8 cellular contexts compared by ENCODE assay signal in genomic region chrX:153669174-153669890, GRCh38.
DNase-seq lines count a peak whose midpoint lies in the region; ATAC-seq and TF ChIP-seq lines count a peak whose summit lies in the region.

No MANE protein-coding gene starts in this region.

- no peaks in the 10 kb centered on the region for H3K36me3 ChIP-seq in KMS-11 (ENCODE audit: insufficient read depth)

- no peak overlapping the region for H3K4me2 ChIP-seq in KMS-11

- H3K4me1 ChIP-seq in KMS-11 (ENCODE audit: low read depth, poor library complexity, severe bottlenecking) = no peaks in the 10 kb centered on the region

- no peaks in the 10 kb centered on the region for H3K79me2 ChIP-seq in KMS-11 (ENCODE audit: insufficient read depth, low read depth)

- DNase-seq in COLO829 (ENCODE audit: low spot score) = peak; percentile 43
- peak; percentile 32 for DNase-seq in activated T-helper 9 cell treated with anti-CD3 and anti-CD28 coated beads, Interleukin-2, amount 50 U/mL, for 16 hours (ENCODE audit: low read depth)
- peak; percentile 65 for DNase-seq in iPS-NIHi11 (ENCODE audit: low spot score)
- peak in 5 of 6 experiments; percentile 13 to 37 (median 26) for DNase-seq in stimulated activated naive CD4-positive, alpha-beta T cell (lab: John Stamatoyannopoulos, UW)
- DNase-seq in COR-L47 (lab: John Stamatoyannopoulos, UW) = no peak

- peak; percentile 78 for TF ChIP-seq CTCF in KMS-11 (conservative IDR thresholded peaks at IDR 0.05; ENCODE audit: low read depth, low read length)

- H3K4me3 ChIP-seq in KMS-11 (IDR thresholded peaks at IDR 0.05; ENCODE audit: insufficient read depth, low read depth, low read length) = no peak overlapping the region

- H3K27ac ChIP-seq in KMS-11 = no peak overlapping the region

- H2AFZ ChIP-seq in KMS-11 (ENCODE audit: low read depth) = no peak overlapping the region

- H3K27me3 ChIP-seq in KMS-11 (ENCODE audit: insufficient read depth, low read depth) = no peaks in the 10 kb centered on the region

- no peak for ATAC-seq in HG03460 (IDR thresholded peaks at IDR 0.05; ENCODE audit: unreplicated experiment)
- ATAC-seq in GM18873 (IDR thresholded peaks at IDR 0.05; ENCODE audit: low FRiP score, unreplicated experiment) = no peak

- H4K20me1 ChIP-seq in KMS-11 (ENCODE audit: insufficient read depth) = no peaks in the 10 kb centered on the region

- no peak overlapping the region for H3K9ac ChIP-seq in KMS-11
